ENCODE assay signal across 9 cellular contexts in genomic region chr13:107864543-107865460, GRCh38.
A peak's percentile ranks its signal among the peaks of the same experiment; 100 is the strongest.
DNase-seq lines count a peak whose midpoint lies in the region; ATAC-seq and TF ChIP-seq lines count a peak whose summit lies in the region.
"Had no signal": no experiment of that assay in that cellular context is flagged by ENCODE, and none has a peak within 500 bp of the region (broad histone marks: within the 10 kb centered on the region; RNA-seq: fewer than 3 reads in every experiment).

No MANE protein-coding gene starts in this region.

- ATAC-seq in WTC11 = no peak
- no peak for ATAC-seq in GM21723 (IDR thresholded peaks at IDR 0.05; ENCODE audit: unreplicated experiment)
- no peak for ATAC-seq in GM21529 (IDR thresholded peaks at IDR 0.05; ENCODE audit: unreplicated experiment)
- ATAC-seq in sciatic nerve = no peak
- no peak for ATAC-seq in HG03354 (IDR thresholded peaks at IDR 0.05; ENCODE audit: poor library complexity, severe bottlenecking, unreplicated experiment)

- peak; percentile 8 for DNase-seq in Calu3
- DNase-seq in KG1 (lab: John Stamatoyannopoulos, UW) = peak; percentile 49
- DNase-seq in WTC11 (ENCODE audit: low spot score) = peak; percentile 35
- DNase-seq in inferior parietal cortex (ENCODE audit: extremely low spot score) = peak; percentile 66
- no peak for DNase-seq in sciatic nerve (ENCODE audit: low spot score)

- H3K27ac Mint-ChIP-seq in Calu3 (ENCODE audit: unreplicated experiment) (no peak overlapping the region), WTC11 (no peak overlapping the region)

- no peak for TF ChIP-seq CTCF in Calu3 (IDR thresholded peaks at IDR 0.05; ENCODE audit: unreplicated experiment)
- no peak for TF ChIP-seq CTCF in WTC11 (IDR thresholded peaks at IDR 0.05)

- H3K4me3 Mint-ChIP-seq in Calu3 (ENCODE audit: low read depth, unreplicated experiment) (peak overlapping the region; percentile 75), WTC11 (peak overlapping the region; percentile 92)
- H3K4me3 Mint-ChIP-seq: central memory CD8-positive, alpha-beta T cell had no signal

- H3K9me3 Mint-ChIP-seq in Calu3 (ENCODE audit: low read depth, unreplicated experiment) = no peaks in the 10 kb centered on the region
- H3K9me3 Mint-ChIP-seq in WTC11 = no peaks in the 10 kb centered on the region

- H3K36me3 Mint-ChIP-seq in Calu3 (ENCODE audit: insufficient read depth, unreplicated experiment) (peaks cover 27% of the 10 kb centered on the region), WTC11 (no peaks in the 10 kb centered on the region)

- no peaks in the 10 kb centered on the region for H3K27me3 Mint-ChIP-seq in Calu3 (ENCODE audit: unreplicated experiment)
- peaks cover 46% of the 10 kb centered on the region for H3K27me3 Mint-ChIP-seq in WTC11 (ENCODE audit: low read depth)

- CTCF ChIA-PET in Calu3 (lab: Charles Lee) = no interaction called here
- CTCF ChIA-PET in WTC11 (lab: Charles Lee) = no interaction called here

- H3K4me1 Mint-ChIP-seq in Calu3 (ENCODE audit: low read depth, unreplicated experiment) (peaks cover under 1% of the 10 kb centered on the region), WTC11 (peaks cover 16% of the 10 kb centered on the region)
- H3K4me1 Mint-ChIP-seq: central memory CD8-positive, alpha-beta T cell had no signal

- BruUV-seq in Calu3 (replicated peaks; lab: Mats Ljungman, UMichigan) = no TSS peak

- intact Hi-C loops in Calu3 (cut with micrococcal nuclease; ENCODE audit: unreplicated experiment) = loop anchor here (5.0 to 10.0 kb wide), 3 partner anchors 120 to 658 kb away; no protein-coding TSS in a partner anchor
- intact Hi-C loops in sciatic nerve (cut with DNase I) = no loop called here

- POLR2A ChIA-PET in WTC11 (lab: Charles Lee) = no interaction called here

TF ChIP-seq in WTC11, 78 proteins besides CTCF, POLR2A, EP300 and RAD21:
- TF ChIP-seq SOX15 (CRISPR knock-in tag; IDR thresholded peaks at IDR 0.05) (no peak), CREM (CRISPR knock-in tag; IDR thresholded peaks at IDR 0.05) (no peak), ZNF263 (CRISPR knock-in tag; IDR thresholded peaks at IDR 0.05; ENCODE audit: low read depth) (no peak), JUN (CRISPR knock-in tag; IDR thresholded peaks at IDR 0.05) (no peak), ZNF416 (CRISPR knock-in tag; IDR thresholded peaks at IDR 0.05) (no peak), CREB1 (CRISPR knock-in tag; IDR thresholded peaks at IDR 0.05) (no peak), ZNF532 (CRISPR knock-in tag; IDR thresholded peaks at IDR 0.05; ENCODE audit: borderline replicate concordance) (no peak), ZNF512 (CRISPR knock-in tag; IDR thresholded peaks at IDR 0.05; ENCODE audit: borderline replicate concordance) (no peak), NFATC4 (CRISPR knock-in tag; IDR thresholded peaks at IDR 0.05) (no peak), ARID4B (CRISPR knock-in tag; IDR thresholded peaks at IDR 0.05; ENCODE audit: borderline replicate concordance) (no peak)
